ENCODE assay signal across 8 cellular contexts in the genomic region with DNA sequence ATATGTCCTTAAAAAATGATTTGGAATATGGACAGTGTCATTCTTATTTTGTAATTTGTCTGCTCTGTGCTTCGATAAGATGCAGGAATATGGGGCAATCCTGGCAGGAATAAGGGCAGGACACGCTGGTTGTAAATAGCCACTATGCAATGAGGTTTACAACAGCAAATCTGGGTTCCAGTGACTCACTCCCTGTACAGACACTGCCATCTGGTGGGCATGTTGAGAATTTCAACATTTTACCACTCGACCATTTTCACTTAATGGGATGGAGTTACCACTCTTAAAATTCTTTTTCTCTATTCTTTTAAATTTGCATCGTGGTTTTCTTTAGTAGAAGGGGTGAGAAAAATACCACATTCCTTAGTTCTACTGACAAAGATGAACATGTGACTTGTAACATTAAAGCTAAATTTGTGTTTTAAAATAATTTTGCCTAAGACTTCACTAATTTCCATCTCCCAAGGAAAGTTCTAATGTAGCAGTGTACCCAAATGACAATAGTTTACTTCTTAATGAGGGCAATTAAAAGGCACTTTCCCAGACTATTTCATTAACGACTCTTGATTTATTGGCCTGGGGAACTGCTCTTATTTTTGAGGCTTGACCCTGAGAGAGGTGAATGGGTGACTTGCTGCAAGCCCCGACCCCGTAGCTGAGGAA.
DNase-seq lines count a peak whose midpoint lies in the region; ATAC-seq and TF ChIP-seq lines count a peak whose summit lies in the region.

No MANE protein-coding gene starts in this region.

- no peaks in the 10 kb centered on the region for H3K9me3 Mint-ChIP-seq in activated naive CD8-positive, alpha-beta T cell treated with anti-CD3 and anti-CD28 coated beads for 36 hours

- H3K27me3 Mint-ChIP-seq in activated naive CD8-positive, alpha-beta T cell treated with anti-CD3 and anti-CD28 coated beads for 36 hours, result peaks cover 3% of the 10 kb centered on the region

- H3K4me1 Mint-ChIP-seq in activated naive CD8-positive, alpha-beta T cell treated with anti-CD3 and anti-CD28 coated beads for 36 hours, result no peaks in the 10 kb centered on the region

- H3K27ac Mint-ChIP-seq in activated naive CD8-positive, alpha-beta T cell treated with anti-CD3 and anti-CD28 coated beads for 36 hours, result no peak overlapping the region

- TF ChIP-seq CTCF in LNCaP clone FGC (IDR thresholded peaks at IDR 0.05; ENCODE audit: control insufficient read depth, extremely low read depth, insufficient read depth), result peak; percentile 82

- no peak overlapping the region for H3K4me3 ChIP-seq in LNCaP clone FGC (ENCODE audit: low read depth, low read length)

- no peak overlapping the region for H3K4me3 Mint-ChIP-seq in activated naive CD8-positive, alpha-beta T cell treated with anti-CD3 and anti-CD28 coated beads for 36 hours

- peak; percentile 55 for ATAC-seq in GM21737 (IDR thresholded peaks at IDR 0.05; ENCODE audit: unreplicated experiment)
- ATAC-seq in Right ventricle myocardium superior (ENCODE audit: poor library complexity), result peak; percentile 83
- no peak for ATAC-seq in HG03565 (IDR thresholded peaks at IDR 0.05; ENCODE audit: unreplicated experiment)

- in situ Hi-C loops in G401 (cut with HindIII; ENCODE audit: low sequenced_read_pairs), result no loop called here

- intact Hi-C loops in Right ventricle myocardium superior (cut with DNase I), result no loop called here

- H3K36me3 Mint-ChIP-seq in activated naive CD8-positive, alpha-beta T cell treated with anti-CD3 and anti-CD28 coated beads for 36 hours, result no peaks in the 10 kb centered on the region

- DNase-seq in G401 (ENCODE audit: low spot score) (peak; percentile 81), LNCaP clone FGC (ENCODE audit: low read depth) (peak; percentile 42), RPMI8226 (peak; percentile 79), Right ventricle myocardium superior (no peak), retina (peak; percentile 76)
- DNase-seq in activated naive CD8-positive, alpha-beta T cell treated with anti-CD3 and anti-CD28 coated beads for 36 hours, result peak; percentile 30
